In genomic region chr22:50299724-50300619, GRCh38 we compare ENCODE assay signal across 11 cellular contexts. TPM values are rescaled to one million over a fixed set of nuclear protein-coding genes. Genes with fewer than 3 reads are reported as not detected.
DNase-seq lines count a peak whose midpoint lies in the region; ATAC-seq and TF ChIP-seq lines count a peak whose summit lies in the region.
"Had no signal": no experiment of that assay in that cellular context is flagged by ENCODE, and none has a peak within 500 bp of the region (broad histone marks: within the 10 kb centered on the region; RNA-seq: fewer than 3 reads in every experiment).

No MANE protein-coding gene starts in this region.

- H3K27me3 Mint-ChIP-seq in CD8-positive, alpha-beta T cell (ENCODE audit: low read depth), result peaks cover 11% of the 10 kb centered on the region

- TF ChIP-seq EP300 in neural cell (conservative IDR thresholded peaks at IDR 0.05; ENCODE audit: poor library complexity, severe bottlenecking), result no peak

- no peaks in the 10 kb centered on the region for H3K9me2 ChIP-seq in neural cell (ENCODE audit: insufficient read depth, low read length)

- no peaks in the 10 kb centered on the region for H3K9me3 Mint-ChIP-seq in CD8-positive, alpha-beta T cell

- H3K27ac ChIP-seq in A673 (ENCODE audit: low read depth, low read length, poor library complexity, severe bottlenecking) (peak overlapping the region; percentile 73), neural cell (ENCODE audit: low read length) (no peak overlapping the region)
- no peak overlapping the region for H3K27ac ChIP-seq in CD8-positive, alpha-beta T cell (ENCODE audit: low read depth, low read length)
- H3K27ac ChIP-seq: C4-2B, neutrophil had no signal

- TF ChIP-seq RAD21 in neural cell (conservative IDR thresholded peaks at IDR 0.05), result no peak

- POLR2A ChIA-PET in A673 (lab: Charles Lee; ENCODE audit: low non-redundant PET), result interaction anchor here (0.7 kb wide), 1 partner anchor 274 kb away, joined by 8 read pairs; no protein-coding TSS in a partner anchor
- POLR2A ChIA-PET in CD8-positive, alpha-beta T cell (lab: Charles Lee), result no interaction called here

- no peak overlapping the region for H3K4me2 ChIP-seq in neural cell (ENCODE audit: low read length)

- no peak for ATAC-seq in CD8-positive, alpha-beta T cell
- no peak for ATAC-seq in HG03442 (IDR thresholded peaks at IDR 0.05; ENCODE audit: unreplicated experiment)

- no peak overlapping the region for H2AFZ ChIP-seq in neural cell (ENCODE audit: low read depth, low read length)

- peaks cover 72% of the 10 kb centered on the region for H3K79me2 ChIP-seq in neural cell (replicated peaks; ENCODE audit: insufficient read depth, low read length)

- H3F3A ChIP-seq in neural cell (ENCODE audit: insufficient read depth, low read length, poor library complexity, severe bottlenecking), result no peaks in the 10 kb centered on the region

- no peak overlapping the region for H3K9ac ChIP-seq in neural cell (ENCODE audit: low read length)

- H3K4me3 ChIP-seq in A673 (ENCODE audit: low read depth, low read length, poor library complexity, severe bottlenecking) (peak overlapping the region; percentile 41), fibroblast of the aortic adventitia (ENCODE audit: low read depth, low read length) (peak overlapping the region; percentile 17), neural cell (ENCODE audit: low read length) (peak overlapping the region; percentile 51)
- no peak overlapping the region for H3K4me3 ChIP-seq in CD8-positive, alpha-beta T cell (ENCODE audit: low read depth, low read length)

- DNase-seq in A673 (ENCODE audit: low spot score), result no peak
- DNase-seq in NCI-H226, result peak; percentile 26
- no peak for DNase-seq in fibroblast of the aortic adventitia (ENCODE audit: low read depth)
- DNase-seq in CD8-positive, alpha-beta T cell, result no peak
- no peak for DNase-seq in NCI-H2029 (lab: John Stamatoyannopoulos, UW)
- no peak for DNase-seq in Ammon's horn (ENCODE audit: low spot score)
- DNase-seq: stimulated activated CD8-positive, alpha-beta memory T cell treated with anti-CD3 and anti-CD28 coated beads, Interleukin-4, amount 100 ng/mL, for 48 hours had no signal

- no peak for TF ChIP-seq CTCF in A673 (conservative IDR thresholded peaks at IDR 0.05; ENCODE audit: low read depth, low read length)
- TF ChIP-seq CTCF in fibroblast of the aortic adventitia (IDR thresholded peaks at IDR 0.05; ENCODE audit: insufficient read depth, low read length), result no peak
- no peak for TF ChIP-seq CTCF in neural cell (IDR thresholded peaks at IDR 0.05; ENCODE audit: poor library complexity, severe bottlenecking)
- TF ChIP-seq CTCF in CD8-positive, alpha-beta T cell (IDR thresholded peaks at IDR 0.05), result no peak

- CTCF ChIA-PET in A673 (lab: Charles Lee), result no interaction called here
- CTCF ChIA-PET in CD8-positive, alpha-beta T cell (lab: Charles Lee), result no interaction called here

- no peak overlapping the region for H3K27ac Mint-ChIP-seq in CD8-positive, alpha-beta T cell

- H3K4me1 Mint-ChIP-seq in CD8-positive, alpha-beta T cell (ENCODE audit: low read depth), result no peaks in the 10 kb centered on the region

- no peak overlapping the region for H3K4me3 Mint-ChIP-seq in CD8-positive, alpha-beta T cell

- no peaks in the 10 kb centered on the region for H3K36me3 Mint-ChIP-seq in CD8-positive, alpha-beta T cell

- H4K20me1 ChIP-seq in neural cell (ENCODE audit: insufficient read depth), result peaks cover 10% of the 10 kb centered on the region

- BruUV-seq in A673 (replicated peaks; lab: Mats Ljungman, UMichigan), result no TSS peak

- peaks cover 4% of the 10 kb centered on the region for H3K36me3 ChIP-seq in A673 (ENCODE audit: insufficient read depth, low read length, poor library complexity, severe bottlenecking)
- no peaks in the 10 kb centered on the region for H3K36me3 ChIP-seq in neural cell (ENCODE audit: insufficient read depth, low read length)
- no peaks in the 10 kb centered on the region for H3K36me3 ChIP-seq in CD8-positive, alpha-beta T cell (ENCODE audit: insufficient read depth, low read length)
- H3K36me3 ChIP-seq: neutrophil had no signal

- no peaks in the 10 kb centered on the region for H3K9me3 ChIP-seq in A673 (ENCODE audit: low read depth, low read length, poor library complexity, severe bottlenecking)
- H3K9me3 ChIP-seq in neural cell (ENCODE audit: low read length), result no peaks in the 10 kb centered on the region
- no peaks in the 10 kb centered on the region for H3K9me3 ChIP-seq in CD8-positive, alpha-beta T cell (ENCODE audit: low read length)
- H3K9me3 ChIP-seq: neutrophil had no signal

- H3K27me3 ChIP-seq in A673 (replicated peaks; ENCODE audit: insufficient read depth, low read depth, low read length, poor library complexity), result no peaks in the 10 kb centered on the region
- H3K27me3 ChIP-seq in neural cell (ENCODE audit: insufficient read depth, low read depth, low read length), result no peaks in the 10 kb centered on the region
- no peaks in the 10 kb centered on the region for H3K27me3 ChIP-seq in CD8-positive, alpha-beta T cell (ENCODE audit: insufficient read depth, low read length)

- intact Hi-C loops in A673 (cut with micrococcal nuclease; ENCODE audit: unreplicated experiment), result no loop called here
- intact Hi-C loops in CD8-positive, alpha-beta T cell (cut with DNase I, micrococcal nuclease), result no loop called here

- H3K4me1 ChIP-seq in A673 (ENCODE audit: insufficient read depth, low read length, poor library complexity, severe bottlenecking), result peaks cover 74% of the 10 kb centered on the region
- no peaks in the 10 kb centered on the region for H3K4me1 ChIP-seq in CD8-positive, alpha-beta T cell (ENCODE audit: insufficient read depth, low read length)

TF ChIP-seq in neural cell, 6 proteins besides CTCF, POLR2A, EP300 and RAD21:
- TF ChIP-seq EZH2 (IDR thresholded peaks at IDR 0.05; ENCODE audit: borderline replicate concordance, insufficient read depth, low read length, poor library complexity, severe bottlenecking) (no peak), MXI1 (conservative IDR thresholded peaks at IDR 0.05; ENCODE audit: poor library complexity, severe bottlenecking) (no peak), SMC3 (conservative IDR thresholded peaks at IDR 0.05; ENCODE audit: poor library complexity) (no peak), POLR2AphosphoS5 (IDR thresholded peaks at IDR 0.05) (no peak), REST (IDR thresholded peaks at IDR 0.05; ENCODE audit: borderline replicate concordance) (no peak), TAF1 (IDR thresholded peaks at IDR 0.05; ENCODE audit: low read depth) (no peak)

RNA-seq across cellular contexts. Expression of gene PLXNB2, which starts 7.5 kb away (rescaled TPM):
- total RNA-seq in A673 (2021) (155 and 173 TPM in 2 replicates), fibroblast of the aortic adventitia (ENCODE audit: low replicate concordance) (130 and 218 TPM in 2 replicates)
- 38.6 and 57.4 TPM in 2 replicates for polyA plus RNA-seq in neural cell
- polyA minus RNA-seq in neural cell, result 61.9 and 76.2 TPM in 2 replicates
- 1 to 10 TPM; 6.3 to 8.1 TPM for total RNA-seq in CD8-positive, alpha-beta T cell

RNA-seq across cellular contexts. Expression of gene DENND6B, which starts 26.8 kb away (rescaled TPM):
- total RNA-seq in A673 (2021), result 5.3 and 10.8 TPM in 2 replicates
- 2.8 and 4.3 TPM in 2 replicates for total RNA-seq in fibroblast of the aortic adventitia (ENCODE audit: low replicate concordance)
- 51.0 and 58.9 TPM in 2 replicates for polyA plus RNA-seq in neural cell
- 29.5 and 34.6 TPM in 2 replicates for polyA minus RNA-seq in neural cell
- 1 to 10 TPM; 3.0 to 3.1 TPM for total RNA-seq in CD8-positive, alpha-beta T cell

RNA-seq across cellular contexts. Expression of gene MAPK11, which starts 29.8 kb away (rescaled TPM):
- total RNA-seq in A673 (2021) (5.4 and 10.4 TPM in 2 replicates), fibroblast of the aortic adventitia (ENCODE audit: low replicate concordance) (3.0 and 5.8 TPM in 2 replicates)
- 36.3 and 55.0 TPM in 2 replicates for polyA plus RNA-seq in neural cell
- 11.2 and 15.3 TPM in 2 replicates for polyA minus RNA-seq in neural cell
- 1 to 10 TPM; 1.9 to 2.1 TPM for total RNA-seq in CD8-positive, alpha-beta T cell

RNA-seq across cellular contexts. Expression of gene MAPK12, which starts 38.5 kb away (rescaled TPM):
- total RNA-seq in A673 (2021), result 20.8 and 27.5 TPM in 2 replicates
- 28.0 and 35.5 TPM in 2 replicates for total RNA-seq in fibroblast of the aortic adventitia (ENCODE audit: low replicate concordance)
- 36.7 and 53.3 TPM in 2 replicates for polyA plus RNA-seq in neural cell
- 24.3 and 25.1 TPM in 2 replicates for polyA minus RNA-seq in neural cell
- total RNA-seq in CD8-positive, alpha-beta T cell, result 1 to 10 TPM; 1.1 to 1.5 TPM

RNA-seq across cellular contexts. Expression of gene PPP6R2, which starts 43.2 kb away (rescaled TPM):
- total RNA-seq in A673 (2021) (64.6 and 66.7 TPM in 2 replicates), fibroblast of the aortic adventitia (ENCODE audit: low replicate concordance) (38.5 and 62.6 TPM in 2 replicates)
- 84.6 and 85.4 TPM in 2 replicates for polyA plus RNA-seq in neural cell
- 77.0 and 86.7 TPM in 2 replicates for polyA minus RNA-seq in neural cell
- total RNA-seq in CD8-positive, alpha-beta T cell, result 10 to 100 TPM; 46.2 to 46.5 TPM

Comparison
In these comparisons a context has a peak if more than half of its experiments do, and no peak if none do; other contexts are left out.
1. RNA of gene PLXNB2, which starts 7.5 kb away (total RNA-seq): 155 to 173 TPM in A673 and 130 to 218 TPM in fibroblast of the aortic adventitia; 6.3 to 8.1 TPM in CD8-positive, alpha-beta T cell; every median in the first group is over 10 times any median in the second.